ENCODE assay signal across 21 cellular contexts in the genomic region with DNA sequence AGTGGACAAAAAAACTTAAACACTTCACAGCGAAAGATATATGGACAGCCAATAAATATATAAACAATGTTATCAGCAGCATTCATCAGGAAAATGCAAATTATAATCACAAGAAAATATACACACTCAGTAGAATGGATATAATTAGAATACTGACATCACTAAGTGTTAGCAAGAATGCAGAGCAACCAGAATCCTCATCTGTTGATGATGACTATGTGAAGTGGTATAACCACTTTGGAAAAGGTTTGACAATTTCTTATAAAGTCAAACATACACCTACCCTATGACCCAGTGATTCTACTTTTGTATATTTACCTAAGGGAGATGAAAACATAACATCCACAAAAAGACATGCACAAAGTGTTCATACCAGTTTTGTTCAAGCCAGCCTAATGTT.
"Had no signal": no experiment of that assay in that cellular context is flagged by ENCODE, and none has a peak within 500 bp of the region (broad histone marks: within the 10 kb centered on the region; RNA-seq: fewer than 3 reads in every experiment).

No MANE protein-coding gene starts in this region.

- H3K9me3 ChIP-seq: colonic mucosa, gastroesophageal sphincter, left lung, mucosa of descending colon, neutrophil, prostate gland, stomach, thyroid gland had no signal

- H3K79me2 ChIP-seq: hepatocyte had no signal

- ATAC-seq: gastroesophageal sphincter; heart left ventricle; left lung; mucosa of descending colon; natural killer cell treated with Interleukin-12 subunit alpha and Interleukin-12 subunit beta and Interleukin-15 and Interleukin-18, amount 100 ng/mL, for 72 hours; sciatic nerve; stimulated activated effector memory CD8-positive, alpha-beta T cell treated with anti-CD3 and anti-CD28 coated beads, Interleukin-12 subunit alpha, Interleukin-12 subunit beta, amount 100 ng/mL, for 72 hours had no signal

- H3K4me3 ChIP-seq: colonic mucosa, gastroesophageal sphincter, heart left ventricle, hepatocyte, left lung, mucosa of descending colon, prostate gland, right atrium auricular region, stomach, thyroid gland had no signal

- H3K27me3 ChIP-seq: colonic mucosa, gastroesophageal sphincter, heart left ventricle, hepatocyte, left lung, neutrophil, right atrium auricular region, stomach, thyroid gland had no signal

- H2AFZ ChIP-seq: hepatocyte had no signal

- H3K4me2 ChIP-seq: hepatocyte had no signal

- DNase-seq: colonic mucosa; effector memory CD4-positive, alpha-beta T cell; heart left ventricle; kidney; left lung; mesenchymal stem cell; mucosa of descending colon; naive B cell; stimulated activated CD4-positive, alpha-beta T cell treated with anti-CD3 and anti-CD28 coated beads, Interleukin-2, amount 100 ng/mL, for 24 hours; stimulated activated CD4-positive, alpha-beta T cell treated with anti-CD3 and anti-CD28 coated beads, Interleukin-4, amount 100 ng/mL, for 24 hours; stimulated activated naive CD4-positive, alpha-beta T cell treated with Interleukin-2 at 50 U/mL for 16 hours; stomach; thyroid gland had no signal

- H3K27ac ChIP-seq: colonic mucosa, gastroesophageal sphincter, heart left ventricle, hepatocyte, left lung, neutrophil, prostate gland, right atrium auricular region, stomach, thyroid gland had no signal

- H3K4me1 ChIP-seq: colonic mucosa, heart left ventricle, left lung, prostate gland, right atrium auricular region, stomach, thyroid gland had no signal

- H3K36me3 ChIP-seq: colonic mucosa, gastroesophageal sphincter, heart left ventricle, left lung, neutrophil, prostate gland, right atrium auricular region, stomach, thyroid gland had no signal
